19 cellular contexts compared by ENCODE assay signal in the genomic region with DNA sequence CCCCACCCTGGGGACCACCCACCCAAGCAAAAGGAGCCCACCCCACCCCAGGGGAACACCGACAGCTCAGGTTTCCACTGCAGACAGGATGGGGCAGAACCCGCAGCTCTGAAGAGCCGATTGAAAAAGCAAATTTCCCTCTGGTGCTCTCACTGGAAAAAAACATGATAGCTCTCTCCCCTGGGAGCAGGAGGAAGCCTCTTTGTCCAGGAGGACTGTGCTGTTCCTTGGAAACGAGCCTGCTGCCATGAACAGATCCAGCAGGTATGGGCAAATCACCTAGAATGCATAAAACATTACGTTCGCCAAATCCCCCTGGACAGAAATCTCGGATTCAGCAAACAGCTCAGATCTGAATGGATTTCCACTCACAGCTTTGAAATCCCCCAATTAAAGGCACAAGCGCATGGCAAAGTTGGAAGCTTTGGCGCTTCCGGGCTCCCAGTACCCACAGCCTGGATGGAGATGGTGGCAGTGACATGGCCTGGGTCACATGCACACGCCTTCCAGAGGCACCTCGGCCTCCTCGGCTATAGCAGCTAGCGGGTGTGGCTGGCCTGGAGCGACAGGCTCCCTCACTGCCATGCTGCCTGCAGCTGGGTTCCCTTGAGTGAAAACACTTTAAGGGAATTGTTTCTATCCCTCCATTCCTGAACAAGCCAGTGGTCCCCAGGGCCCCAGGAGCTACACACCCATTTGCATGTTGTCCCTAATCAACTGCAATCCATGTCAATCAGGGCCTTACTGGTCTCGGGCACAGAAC. TPM values are rescaled to one million over a fixed set of nuclear protein-coding genes. Genes with fewer than 3 reads are reported as not detected.
DNase-seq lines count a peak whose midpoint lies in the region; ATAC-seq lines count a peak whose summit lies in the region.
"Had no signal": no experiment of that assay in that cellular context is flagged by ENCODE, and none has a peak within 500 bp of the region (broad histone marks: within the 10 kb centered on the region; RNA-seq: fewer than 3 reads in every experiment).

No MANE protein-coding gene starts in this region.

- peak; percentile 50 for DNase-seq in activated effector memory CD4-positive, alpha-beta T cell treated with anti-CD3 and anti-CD28 coated beads, Interleukin-2, amount 50 U/mL, for 16 hours
- no peak for DNase-seq in activated effector memory CD4-positive, alpha-beta T cell treated with Interleukin-2 at 50 U/mL for 16 hours
- DNase-seq in NCI-H2171 (lab: John Stamatoyannopoulos, UW) = peak; percentile 81
- no peak for DNase-seq in stimulated activated effector memory CD8-positive, alpha-beta T cell treated with anti-CD3 and anti-CD28 coated beads, Interleukin-12 subunit alpha, Interleukin-12 subunit beta, amount 100 ng/mL, for 72 hours (ENCODE audit: low spot score in 2 of 2)
- DNase-seq in nucleus accumbens (lab: John Stamatoyannopoulos, UW) = no peak
- DNase-seq: ACHN; activated CD4-positive, CD25-positive, alpha-beta regulatory T cell; activated naive CD8-positive, alpha-beta T cell treated with anti-CD3 and anti-CD28 coated beads for 36 hours; body of pancreas; DMS 273 treated with DMSO at 0.1 percent for 48 hours; NCI-H1930; NCI-H524 treated with DMSO at 0.1 percent for 48 hours; PC-3; substantia nigra had no signal

- H3K36me3 Mint-ChIP-seq in stimulated activated effector memory CD8-positive, alpha-beta T cell treated with anti-CD3 and anti-CD28 coated beads, Interleukin-12 subunit alpha, Interleukin-12 subunit beta, amount 100 ng/mL, for 72 hours = peaks cover 4% of the 10 kb centered on the region
- H3K36me3 Mint-ChIP-seq: activated naive CD8-positive, alpha-beta T cell treated with anti-CD3 and anti-CD28 coated beads for 36 hours had no signal

- H3K27ac Mint-ChIP-seq in stimulated activated effector memory CD8-positive, alpha-beta T cell treated with anti-CD3 and anti-CD28 coated beads, Interleukin-12 subunit alpha, Interleukin-12 subunit beta, amount 100 ng/mL, for 72 hours = peak overlapping the region; percentile 40
- H3K27ac Mint-ChIP-seq: activated naive CD8-positive, alpha-beta T cell treated with anti-CD3 and anti-CD28 coated beads for 36 hours; nephron had no signal

- peaks cover 8% of the 10 kb centered on the region for H3K4me1 Mint-ChIP-seq in stimulated activated effector memory CD8-positive, alpha-beta T cell treated with anti-CD3 and anti-CD28 coated beads, Interleukin-12 subunit alpha, Interleukin-12 subunit beta, amount 100 ng/mL, for 72 hours

- H3K4me3 Mint-ChIP-seq in stimulated activated effector memory CD8-positive, alpha-beta T cell treated with anti-CD3 and anti-CD28 coated beads, Interleukin-12 subunit alpha, Interleukin-12 subunit beta, amount 100 ng/mL, for 72 hours = no peak overlapping the region
- H3K4me3 Mint-ChIP-seq: activated naive CD8-positive, alpha-beta T cell treated with anti-CD3 and anti-CD28 coated beads for 36 hours; nephron had no signal

- no peaks in the 10 kb centered on the region for H3K9me3 Mint-ChIP-seq in stimulated activated effector memory CD8-positive, alpha-beta T cell treated with anti-CD3 and anti-CD28 coated beads, Interleukin-12 subunit alpha, Interleukin-12 subunit beta, amount 100 ng/mL, for 72 hours
- H3K9me3 Mint-ChIP-seq: activated naive CD8-positive, alpha-beta T cell treated with anti-CD3 and anti-CD28 coated beads for 36 hours; nephron had no signal

- ATAC-seq in esophagus mucosa = peak; percentile 34
- no peak for ATAC-seq in stimulated activated effector memory CD8-positive, alpha-beta T cell treated with anti-CD3 and anti-CD28 coated beads, Interleukin-12 subunit alpha, Interleukin-12 subunit beta, amount 100 ng/mL, for 72 hours
- no peak for ATAC-seq in HG02588 (IDR thresholded peaks at IDR 0.05; ENCODE audit: unreplicated experiment)
- no peak for ATAC-seq in GM21360 (IDR thresholded peaks at IDR 0.05; ENCODE audit: unreplicated experiment)
- ATAC-seq: body of pancreas, GM12878, PC-3 had no signal

RNA-seq across cellular contexts. Expression of a gene that starts 59.1 kb away (rescaled TPM):
- 26.5 TPM for total RNA-seq in esophagus mucosa

Comparison
In these comparisons a context has a peak if more than half of its experiments do, and no peak if none do; other contexts are left out.
1. DNase-seq: peak in activated effector memory CD4-positive, alpha-beta T cell treated with anti-CD3 and anti-CD28 coated beads, Interleukin-2, amount 50 U/mL, for 16 hours (single experiment) and NCI-H2171 (single experiment); none in activated effector memory CD4-positive, alpha-beta T cell treated with Interleukin-2 at 50 U/mL for 16 hours (single experiment), stimulated activated effector memory CD8-positive, alpha-beta T cell treated with anti-CD3 and anti-CD28 coated beads, Interleukin-12 subunit alpha, Interleukin-12 subunit beta, amount 100 ng/mL, for 72 hours (0 of 2) and nucleus accumbens (0 of 56).